In the genomic region with DNA sequence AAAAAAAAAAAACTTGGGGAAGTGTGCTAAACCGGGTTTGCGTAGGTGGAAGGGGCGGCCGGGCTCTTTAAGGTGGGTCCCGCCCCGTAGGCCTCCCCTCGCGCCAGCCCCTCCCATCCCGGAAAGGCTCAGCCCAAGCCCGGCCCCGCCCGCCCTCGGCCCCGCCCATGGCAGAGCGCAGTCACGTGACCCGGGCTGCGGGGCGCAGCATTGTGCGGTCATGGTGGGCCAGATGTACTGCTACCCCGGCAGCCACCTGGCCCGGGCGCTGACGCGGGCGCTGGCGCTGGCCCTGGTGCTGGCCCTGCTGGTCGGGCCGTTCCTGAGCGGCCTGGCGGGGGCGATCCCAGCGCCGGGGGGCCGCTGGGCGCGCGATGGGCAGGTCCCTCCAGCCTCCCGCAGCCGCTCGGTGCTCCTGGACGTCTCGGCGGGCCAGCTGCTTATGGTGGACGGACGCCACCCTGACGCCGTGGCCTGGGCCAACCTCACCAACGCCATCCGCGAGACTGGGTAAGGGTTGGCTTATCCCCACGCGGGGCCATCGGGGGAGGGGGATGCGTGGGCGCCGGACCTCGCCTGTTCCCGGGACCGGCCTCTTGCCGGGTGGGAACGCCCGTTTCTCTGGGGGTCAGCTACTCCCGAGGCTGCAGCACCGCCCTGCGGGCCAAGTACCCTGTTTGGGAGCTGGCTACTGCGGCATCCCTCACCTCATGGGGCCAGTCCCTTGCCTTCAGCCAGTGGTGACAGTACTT, we compare ENCODE assay signal across 8 cellular contexts. TPM values are rescaled to one million over a fixed set of nuclear protein-coding genes. Genes with fewer than 3 reads are reported as not detected.
DNase-seq lines count a peak whose midpoint lies in the region; ATAC-seq and TF ChIP-seq lines count a peak whose summit lies in the region.

A gene with protein sequence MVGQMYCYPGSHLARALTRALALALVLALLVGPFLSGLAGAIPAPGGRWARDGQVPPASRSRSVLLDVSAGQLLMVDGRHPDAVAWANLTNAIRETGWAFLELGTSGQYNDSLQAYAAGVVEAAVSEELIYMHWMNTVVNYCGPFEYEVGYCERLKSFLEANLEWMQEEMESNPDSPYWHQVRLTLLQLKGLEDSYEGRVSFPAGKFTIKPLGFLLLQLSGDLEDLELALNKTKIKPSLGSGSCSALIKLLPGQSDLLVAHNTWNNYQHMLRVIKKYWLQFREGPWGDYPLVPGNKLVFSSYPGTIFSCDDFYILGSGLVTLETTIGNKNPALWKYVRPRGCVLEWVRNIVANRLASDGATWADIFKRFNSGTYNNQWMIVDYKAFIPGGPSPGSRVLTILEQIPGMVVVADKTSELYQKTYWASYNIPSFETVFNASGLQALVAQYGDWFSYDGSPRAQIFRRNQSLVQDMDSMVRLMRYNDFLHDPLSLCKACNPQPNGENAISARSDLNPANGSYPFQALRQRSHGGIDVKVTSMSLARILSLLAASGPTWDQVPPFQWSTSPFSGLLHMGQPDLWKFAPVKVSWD (plus strand): TSS at position 207 of the 752 bp plus-strand sequence. CDS start 14 bp downstream, at position 221.

- peaks cover 3% of the 10 kb centered on the region; the same call in 1 of the 2 replicates for H3K36me3 ChIP-seq in HAP-1 (replicated peaks)
- H3K36me3 ChIP-seq in MM.1S (replicated peaks; ENCODE audit: insufficient read depth, low read length), result no peaks in the 10 kb centered on the region
- H3K36me3 ChIP-seq in SJSA1, result 0 out of 2 replicates have a peak, but pooled peaks cover 3% of the 10 kb centered on the region
- peaks cover 0 to 6% of the 10 kb centered on the region in 2 donors for H3K36me3 ChIP-seq in neuronal stem cell (replicated peaks in 1 of 2; ENCODE audit: control insufficient read depth in 2 of 2, insufficient read depth in 2 of 2, low read length in 2 of 2)
- H3K36me3 ChIP-seq in subcutaneous abdominal adipose tissue (ENCODE audit: control insufficient read depth in 5 of 5, insufficient read depth in 5 of 5, low read length in 5 of 5), result no peaks in the 10 kb centered on the region

- DNase-seq in GDM1 (lab: John Stamatoyannopoulos, UW), result peak; percentile 91
- DNase-seq in HAP-1 (ENCODE audit: low spot score in 2 of 2), result peak; percentile 91 to 97
- peak; percentile 83 for DNase-seq in MM.1S
- peak; percentile 77 to 92 for DNase-seq in SJSA1 (ENCODE audit: low read depth in 1 of 2, low spot score in 2 of 2)
- DNase-seq in activated naive CD4-positive, alpha-beta T cell (lab: John Stamatoyannopoulos, UW), result peak; percentile 82 to 95 (median 90)
- DNase-seq in foreskin keratinocyte, result peak; percentile 68 to 82
- DNase-seq in neuronal stem cell (ENCODE audit: low spot score), result peak; percentile 89

- H3K27ac ChIP-seq in MM.1S (ENCODE audit: low read length) (no peak within 1 kb of the TSS), SJSA1 (no peak within 1 kb of the TSS), foreskin keratinocyte (peak within 1 kb of the TSS; percentile 71), neuronal stem cell (replicated peaks; ENCODE audit: low read length) (no peak within 1 kb of the TSS), subcutaneous abdominal adipose tissue (ENCODE audit: low read depth, low read length) (peak within 1 kb of the TSS; percentile 80)

- H3K4me3 ChIP-seq in HAP-1 (peak within 1 kb of the TSS; percentile 91), MM.1S (ENCODE audit: low read length) (peak within 1 kb of the TSS; percentile 69), SJSA1 (peak within 1 kb of the TSS; percentile 92), neuronal stem cell (ENCODE audit: low read length in 2 of 2) (peak within 1 kb of the TSS; percentile 94 to 98), subcutaneous abdominal adipose tissue (ENCODE audit: low read depth in 1 of 5, low read length in 5 of 5) (peak within 1 kb of the TSS; percentile 80 to 95 (median 86))

- H2AFZ ChIP-seq in MM.1S (ENCODE audit: low read length) (peak within 1 kb of the TSS; percentile 56), neuronal stem cell (ENCODE audit: low read length) (peak within 1 kb of the TSS; percentile 99)

- H4K91ac ChIP-seq in neuronal stem cell (ENCODE audit: low read depth, low read length, poor library complexity), result no peak within 1 kb of the TSS

- H2BK120ac ChIP-seq in neuronal stem cell (ENCODE audit: low read depth, low read length), result no peak within 1 kb of the TSS

- no peak within 1 kb of the TSS for H2BK5ac ChIP-seq in neuronal stem cell (ENCODE audit: low read length)

- H3K9ac ChIP-seq in MM.1S (ENCODE audit: low read length) (peak within 1 kb of the TSS; percentile 48; the same call in 1 of the 2 replicates), neuronal stem cell (ENCODE audit: low read depth, low read length, poor library complexity) (peak within 1 kb of the TSS; percentile 89), subcutaneous abdominal adipose tissue (ENCODE audit: low read length in 5 of 5) (peak within 1 kb of the TSS; percentile 76 to 89 (median 79))

- WGBS in neuronal stem cell (ENCODE audit: extremely low coverage in 2 of 2, insufficient read length in 2 of 2, insufficient replicate concordance in 1 of 2), 2 donors, result no CpG with 5 or more reads among the region's 67 CpGs

- H3K9me2 ChIP-seq in MM.1S (replicated peaks; ENCODE audit: insufficient read depth, low read length), result no peaks in the 10 kb centered on the region

- no peaks in the 10 kb centered on the region for H3K79me2 ChIP-seq in MM.1S (ENCODE audit: low read length)

- H2BK15ac ChIP-seq in neuronal stem cell (ENCODE audit: low read length), result peak within 1 kb of the TSS; percentile 92

- peak within 1 kb of the TSS; percentile 46 for H2BK12ac ChIP-seq in neuronal stem cell (ENCODE audit: low read length)

- H3K23ac ChIP-seq in neuronal stem cell (ENCODE audit: low read depth, low read length, poor library complexity), result peak within 1 kb of the TSS; percentile 51

- peak within 1 kb of the TSS; percentile 93 for H3K18ac ChIP-seq in neuronal stem cell (ENCODE audit: low read length)

- TF ChIP-seq CTCF in MM.1S (IDR thresholded peaks at IDR 0.05; ENCODE audit: low read length) (no peak), foreskin keratinocyte (conservative IDR thresholded peaks at IDR 0.05) (no peak)

- H4K8ac ChIP-seq in neuronal stem cell (ENCODE audit: low read depth, low read length), result peak within 1 kb of the TSS; percentile 17

- peaks cover 5% of the 10 kb centered on the region for H3K79me1 ChIP-seq in neuronal stem cell (ENCODE audit: low read depth, low read length)

- peak within 1 kb of the TSS; percentile 14 for H3K14ac ChIP-seq in neuronal stem cell (ENCODE audit: low read length)

- H3K9me3 ChIP-seq in HAP-1, result no peaks in the 10 kb centered on the region
- H3K9me3 ChIP-seq in MM.1S (replicated peaks; ENCODE audit: insufficient read depth, low read length), result no peaks in the 10 kb centered on the region
- no peaks in the 10 kb centered on the region for H3K9me3 ChIP-seq in SJSA1 (replicated peaks)
- H3K9me3 ChIP-seq in neuronal stem cell (replicated peaks in 1 of 2; ENCODE audit: control insufficient read depth in 2 of 2, insufficient read depth in 1 of 2, low read depth in 1 of 2, low read length in 2 of 2), result no peaks in the 10 kb centered on the region
- H3K9me3 ChIP-seq in subcutaneous abdominal adipose tissue (ENCODE audit: control insufficient read depth in 5 of 5, low read length in 5 of 5), result no peaks in the 10 kb centered on the region

- peak within 1 kb of the TSS; percentile 59 for H3K4me2 ChIP-seq in MM.1S (ENCODE audit: low read depth, low read length)
- peak within 1 kb of the TSS; percentile 89 for H3K4me2 ChIP-seq in neuronal stem cell (ENCODE audit: insufficient read depth, low read length, poor library complexity, severe bottlenecking)

- peaks cover 8% of the 10 kb centered on the region for H3K4me1 ChIP-seq in HAP-1
- no peaks in the 10 kb centered on the region for H3K4me1 ChIP-seq in MM.1S (ENCODE audit: low read length)
- H3K4me1 ChIP-seq in SJSA1 (replicated peaks), result peaks cover 10% of the 10 kb centered on the region
- no peaks in the 10 kb centered on the region for H3K4me1 ChIP-seq in foreskin keratinocyte
- H3K4me1 ChIP-seq in neuronal stem cell (ENCODE audit: control insufficient read depth in 2 of 2, insufficient read depth in 1 of 2, low read depth in 1 of 2, low read length in 2 of 2), result peaks cover 6 to 9% of the 10 kb centered on the region in 2 donors
- peaks cover 5 to 33% (median 26%) of the 10 kb centered on the region in 5 donors for H3K4me1 ChIP-seq in subcutaneous abdominal adipose tissue (ENCODE audit: control insufficient read depth in 5 of 5, insufficient read depth in 5 of 5, low read length in 5 of 5)

- in situ Hi-C loops in HAP-1 (cut with MboI; ENCODE audit: low sequenced_read_pairs), result no loop called here

- H2AK5ac ChIP-seq in neuronal stem cell (ENCODE audit: low read depth, low read length), result no peak within 1 kb of the TSS

- peak; percentile 97 for ATAC-seq in foreskin keratinocyte

- no peaks in the 10 kb centered on the region for H3K27me3 ChIP-seq in HAP-1 (ENCODE audit: low read depth)
- no peaks in the 10 kb centered on the region for H3K27me3 ChIP-seq in MM.1S (replicated peaks; ENCODE audit: insufficient read depth, low read length)
- no peaks in the 10 kb centered on the region for H3K27me3 ChIP-seq in SJSA1 (replicated peaks)
- H3K27me3 ChIP-seq in foreskin keratinocyte, result no peaks in the 10 kb centered on the region
- no peaks in the 10 kb centered on the region for H3K27me3 ChIP-seq in neuronal stem cell (ENCODE audit: control insufficient read depth in 3 of 3, insufficient read depth in 3 of 3, low read depth in 1 of 3, low read length in 3 of 3)
- no peaks in the 10 kb centered on the region for H3K27me3 ChIP-seq in subcutaneous abdominal adipose tissue (ENCODE audit: control insufficient read depth in 5 of 5, insufficient read depth in 4 of 5, low read length in 5 of 5)

- H3F3A ChIP-seq in MM.1S (ENCODE audit: insufficient read depth, low read length), result no peaks in the 10 kb centered on the region

- H3K4ac ChIP-seq in neuronal stem cell (ENCODE audit: low read length), result peak within 1 kb of the TSS; percentile 57

- H4K20me1 ChIP-seq in MM.1S (ENCODE audit: insufficient read depth, low read length), result no peaks in the 10 kb centered on the region

RNA-seq across cellular contexts. Expression of the gene that starts here (rescaled TPM):
- 11.6 and 11.8 TPM in 2 replicates for total RNA-seq in SJSA1 (2014; rRNA removed; shearing (Covaris generic))
- 10.0 and 11.7 TPM in 2 replicates for total RNA-seq in foreskin keratinocyte
- 11.5 and 13.0 TPM in 2 replicates for polyA plus RNA-seq in foreskin keratinocyte
- 23.8 TPM for polyA plus RNA-seq in neuronal stem cell (2013, experiment 1 of 2)
- 24.2 TPM for polyA plus RNA-seq in neuronal stem cell (2013, experiment 2 of 2)

Comparison
In these comparisons a context has a peak if more than half of its experiments do, and no peak if none do; other contexts are left out.
1. H3K27ac ChIP-seq: peak in foreskin keratinocyte (single experiment) and subcutaneous abdominal adipose tissue (single experiment); none in MM.1S (single experiment), SJSA1 (single experiment) and neuronal stem cell (single experiment).
2. Peak in every context shown above with its lines, with median percentiles within 50 percentile points of each other: DNase-seq, H3K4me3 ChIP-seq and H3K9ac ChIP-seq.